ENCODE assay signal across 21 cellular contexts in genomic region chr5:169749295-169749694, GRCh38.
DNase-seq lines count a peak whose midpoint lies in the region; ATAC-seq, FAIRE-seq and TF ChIP-seq lines count a peak whose summit lies in the region.
"Had no signal": no experiment of that assay in that cellular context is flagged by ENCODE, and none has a peak within 500 bp of the region (broad histone marks: within the 10 kb centered on the region; RNA-seq: fewer than 3 reads in every experiment).

No MANE protein-coding gene starts in this region.

- peaks cover 9% of the 10 kb centered on the region for H3K79me2 ChIP-seq in Karpas-422 (ENCODE audit: low read length)
- H3K79me2 ChIP-seq in K562 (ENCODE audit: control insufficient read depth, insufficient read depth, low read length) = no peaks in the 10 kb centered on the region

- H3K27me3 ChIP-seq in Karpas-422 (ENCODE audit: low read length) (no peaks in the 10 kb centered on the region), K562 (ENCODE audit: control insufficient read depth in 2 of 2, insufficient read depth in 2 of 2, low read length in 2 of 2) (no peaks in the 10 kb centered on the region)
- H3K27me3 ChIP-seq: BLaER1 treated with 17β-estradiol and CSF1 and Interleukin-3, amounts not matched to agents 10 nM and 100 nM had no signal

- H3K4me1 Mint-ChIP-seq in stimulated activated naive B cell treated with anti-CD40 and anti-IgM and Interleukin-4, amounts not matched to agents 10 μg/mL and 1 μg/mL and 100 μg/mL, for 72 hours = peaks cover 19 to 27% of the 10 kb centered on the region in 2 donors
- H3K4me1 Mint-ChIP-seq in activated CD8-positive, alpha-beta memory T cell treated with anti-CD3 and anti-CD28 coated beads, Interleukin-2, amount 10 ng/mL, durations not matched to agents 7 days and 5 days = peaks cover 28% of the 10 kb centered on the region
- H3K4me1 Mint-ChIP-seq: B cell had no signal

- intact Hi-C loops in K562 (cut with micrococcal nuclease) (no loop called here), cardiac septum (cut with DNase I) (no loop called here)

- no peak overlapping the region for H3K4me3 Mint-ChIP-seq in stimulated activated naive B cell treated with anti-CD40 and anti-IgM and Interleukin-4, amounts not matched to agents 10 μg/mL and 1 μg/mL and 100 μg/mL, for 72 hours
- H3K4me3 Mint-ChIP-seq in activated CD8-positive, alpha-beta memory T cell treated with anti-CD3 and anti-CD28 coated beads, Interleukin-2, amount 10 ng/mL, durations not matched to agents 7 days and 5 days = no peak overlapping the region
- H3K4me3 Mint-ChIP-seq: B cell; CD4-positive, alpha-beta T cell; CD8-positive, alpha-beta T cell had no signal

- CTCF ChIA-PET in K562 (lab: Yijun Ruan, JAX; ENCODE audit: low intra/inter-chr PET ratio) = no interaction called here
- CTCF ChIA-PET in activated CD8-positive, alpha-beta memory T cell treated with anti-CD3 and anti-CD28 coated beads, Interleukin-2, amount 10 ng/mL, durations not matched to agents 7 days and 5 days (lab: Charles Lee) = no interaction called here

- peaks cover 47% of the 10 kb centered on the region for H3K36me3 ChIP-seq in Karpas-422 (ENCODE audit: insufficient read depth, low read length)
- H3K36me3 ChIP-seq in K562 (ENCODE audit: control insufficient read depth, insufficient read depth, low read length) = peaks cover 5% of the 10 kb centered on the region; the same call in 2 of the 3 replicates

- H3K4me3 ChIP-seq in Karpas-422 (ENCODE audit: low read length) (no peak overlapping the region), K562 (no peak overlapping the region)
- H3K4me3 ChIP-seq: A549; BLaER1 treated with 17β-estradiol and CSF1 and Interleukin-3, amounts not matched to agents 10 nM and 100 nM had no signal

- no peak for ATAC-seq in K562
- no peak for ATAC-seq in stimulated activated naive B cell treated with anti-CD40 and anti-IgM and Interleukin-4, amounts not matched to agents 10 μg/mL and 1 μg/mL and 100 μg/mL, for 72 hours (replicated peaks)
- no peak for ATAC-seq in activated CD8-positive, alpha-beta memory T cell treated with anti-CD3 and anti-CD28 coated beads, Interleukin-2, amount 10 ng/mL, durations not matched to agents 7 days and 5 days
- ATAC-seq: A549; CD8-positive, alpha-beta T cell had no signal

- POLR2A ChIA-PET in K562 (lab: Yijun Ruan, JAX) = interaction anchor here (0.6 kb wide), 1 partner anchor 155 kb away, joined by 3 read pairs; no protein-coding TSS in a partner anchor

- TF ChIP-seq POLR2A in K562 (conservative IDR thresholded peaks at IDR 0.05) = no peak

- TF ChIP-seq CTCF in K562 (IDR thresholded peaks at IDR 0.05 in 2 of 3, conservative IDR thresholded peaks at IDR 0.05 in 1 of 3; ENCODE audit: insufficient read depth in 2 of 3, low read depth in 1 of 3, low read length in 3 of 3) = no peak

- no peaks in the 10 kb centered on the region for H3K9me2 ChIP-seq in Karpas-422 (replicated peaks; ENCODE audit: insufficient read depth, low read length)

- H3K9me3 Mint-ChIP-seq in stimulated activated naive B cell treated with anti-CD40 and anti-IgM and Interleukin-4, amounts not matched to agents 10 μg/mL and 1 μg/mL and 100 μg/mL, for 72 hours = no peaks in the 10 kb centered on the region
- no peaks in the 10 kb centered on the region for H3K9me3 Mint-ChIP-seq in activated CD8-positive, alpha-beta memory T cell treated with anti-CD3 and anti-CD28 coated beads, Interleukin-2, amount 10 ng/mL, durations not matched to agents 7 days and 5 days (ENCODE audit: low read depth)
- H3K9me3 Mint-ChIP-seq: CD4-positive, alpha-beta T cell; CD8-positive, alpha-beta T cell had no signal

- no peaks in the 10 kb centered on the region for H3K9me1 ChIP-seq in K562 (ENCODE audit: control insufficient read depth, insufficient read depth, low read length)

- peaks cover 62% of the 10 kb centered on the region for H3K4me1 ChIP-seq in Karpas-422 (ENCODE audit: low read length)
- peaks cover 14 to 33% of the 10 kb centered on the region in 2 experiments; a peak in 4 of 5 replicates for H3K4me1 ChIP-seq in K562 (replicated peaks in 1 of 2; ENCODE audit: control insufficient read depth in 2 of 2, insufficient read depth in 2 of 2, low read length in 2 of 2)
- H3K4me1 ChIP-seq: A549, Caco-2 had no signal

- H3K9me3 ChIP-seq in Karpas-422 (ENCODE audit: low read length) = no peaks in the 10 kb centered on the region
- no peaks in the 10 kb centered on the region for H3K9me3 ChIP-seq in K562 (replicated peaks; ENCODE audit: control insufficient read depth, insufficient read depth, low read depth, low read length)
- H3K9me3 ChIP-seq: A549; BLaER1 treated with 17β-estradiol and CSF1 and Interleukin-3, amounts not matched to agents 10 nM and 100 nM; Caco-2 had no signal

- H3K9ac ChIP-seq in Karpas-422 (ENCODE audit: low read length) = no peak overlapping the region
- no peak overlapping the region for H3K9ac ChIP-seq in K562 (ENCODE audit: insufficient read depth in 1 of 2, low read depth in 2 of 2, low read length in 2 of 2)
- H3K9ac ChIP-seq: BLaER1 treated with 17β-estradiol and CSF1 and Interleukin-3, amounts not matched to agents 10 nM and 100 nM had no signal

- peak overlapping the region; percentile 25 for H3K27ac Mint-ChIP-seq in stimulated activated naive B cell treated with anti-CD40 and anti-IgM and Interleukin-4, amounts not matched to agents 10 μg/mL and 1 μg/mL and 100 μg/mL, for 72 hours
- H3K27ac Mint-ChIP-seq in activated CD8-positive, alpha-beta memory T cell treated with anti-CD3 and anti-CD28 coated beads, Interleukin-2, amount 10 ng/mL, durations not matched to agents 7 days and 5 days = no peak overlapping the region
- H3K27ac Mint-ChIP-seq: B cell; CD4-positive, alpha-beta T cell; CD8-positive, alpha-beta T cell had no signal

- 68% methylated on average over 3 of the region's 3 CpGs for WGBS in K562 (ENCODE audit: insufficient coverage, low coverage, missing lambda C conversion rate)

- H3K27ac ChIP-seq in Karpas-422 (ENCODE audit: low read length) (peak overlapping the region; percentile 38; the same call in 1 of the 2 replicates), K562 (ENCODE audit: extremely low read depth, low read depth, low read length) (no peak overlapping the region)
- H3K27ac ChIP-seq: 22Rv1; A549; BLaER1 treated with 17β-estradiol and CSF1 and Interleukin-3, amounts not matched to agents 10 nM and 100 nM; C4-2B had no signal

- TF ChIP-seq EP300 in K562 (IDR thresholded peaks at IDR 0.05; ENCODE audit: low read length) = no peak

- FAIRE-seq in K562 (lab: Jason Lieb, UNC) = no peak
- FAIRE-seq: A549, D721Med, G401.6, GM12891, GM19239 had no signal

- in situ Hi-C loops in K562 (cut with MboI) = no loop called here

- no peaks in the 10 kb centered on the region for H3K27me3 Mint-ChIP-seq in stimulated activated naive B cell treated with anti-CD40 and anti-IgM and Interleukin-4, amounts not matched to agents 10 μg/mL and 1 μg/mL and 100 μg/mL, for 72 hours
- H3K27me3 Mint-ChIP-seq in activated CD8-positive, alpha-beta memory T cell treated with anti-CD3 and anti-CD28 coated beads, Interleukin-2, amount 10 ng/mL, durations not matched to agents 7 days and 5 days = no peaks in the 10 kb centered on the region
- H3K27me3 Mint-ChIP-seq: B cell; CD4-positive, alpha-beta T cell had no signal

- no peak for TF ChIP-seq RAD21 in K562 (CRISPR knock-in tag; conservative IDR thresholded peaks at IDR 0.05 in 1 of 2, IDR thresholded peaks at IDR 0.05 in 1 of 2)

- H4K20me1 ChIP-seq in Karpas-422 (ENCODE audit: insufficient read depth, low read depth, low read length) (no peaks in the 10 kb centered on the region), K562 (replicated peaks; ENCODE audit: control insufficient read depth, insufficient read depth, low read length) (no peaks in the 10 kb centered on the region)

- H2AFZ ChIP-seq in Karpas-422 (ENCODE audit: low read length) (no peak overlapping the region), K562 (ENCODE audit: low read depth, low read length) (no peak overlapping the region)

- H3K36me3 Mint-ChIP-seq in stimulated activated naive B cell treated with anti-CD40 and anti-IgM and Interleukin-4, amounts not matched to agents 10 μg/mL and 1 μg/mL and 100 μg/mL, for 72 hours = peaks cover 57 to 83% of the 10 kb centered on the region in 2 donors
- peaks cover 61% of the 10 kb centered on the region for H3K36me3 Mint-ChIP-seq in activated CD8-positive, alpha-beta memory T cell treated with anti-CD3 and anti-CD28 coated beads, Interleukin-2, amount 10 ng/mL, durations not matched to agents 7 days and 5 days

- BruUV-seq in K562 (replicated peaks; lab: Mats Ljungman, UMichigan) = no TSS peak

- DNase-seq in Karpas-422 = no peak
- DNase-seq in K562 (ENCODE audit: extremely low read depth in 1 of 4, low spot score in 3 of 4) = no peak
- DNase-seq in stimulated activated naive B cell treated with anti-CD40 and anti-IgM and Interleukin-4, amounts not matched to agents 10 μg/mL and 1 μg/mL and 100 μg/mL, for 72 hours = no peak
- no peak for DNase-seq in cardiac septum (ENCODE audit: low spot score)
- DNase-seq in activated CD8-positive, alpha-beta memory T cell treated with anti-CD3 and anti-CD28 coated beads, Interleukin-2, amount 10 ng/mL, durations not matched to agents 7 days and 5 days = no peak
- DNase-seq: AML-193; Caco-2; Calu3; CD4-positive, alpha-beta T cell; CD8-positive, alpha-beta T cell; DMS79 treated with DMSO at 0.1 percent for 48 hours; GF-D8 had no signal

- no peak overlapping the region for H3K4me2 ChIP-seq in Karpas-422 (ENCODE audit: low read depth, low read length, poor library complexity, severe bottlenecking)
- H3K4me2 ChIP-seq in K562 (ENCODE audit: insufficient read depth, low read length) = no peak overlapping the region
- H3K4me2 ChIP-seq: A549; BLaER1 treated with 17β-estradiol and CSF1 and Interleukin-3, amounts not matched to agents 10 nM and 100 nM had no signal

TF ChIP-seq in K562, 482 proteins besides CTCF, POLR2A, EP300 and RAD21 (continues in another document):
- TF ChIP-seq SRSF1 (IDR thresholded peaks at IDR 0.05; ENCODE audit: low read depth, low read length) = no peak
